Comparison of ENCODE assay signal across 16 cellular contexts in the genomic region with DNA sequence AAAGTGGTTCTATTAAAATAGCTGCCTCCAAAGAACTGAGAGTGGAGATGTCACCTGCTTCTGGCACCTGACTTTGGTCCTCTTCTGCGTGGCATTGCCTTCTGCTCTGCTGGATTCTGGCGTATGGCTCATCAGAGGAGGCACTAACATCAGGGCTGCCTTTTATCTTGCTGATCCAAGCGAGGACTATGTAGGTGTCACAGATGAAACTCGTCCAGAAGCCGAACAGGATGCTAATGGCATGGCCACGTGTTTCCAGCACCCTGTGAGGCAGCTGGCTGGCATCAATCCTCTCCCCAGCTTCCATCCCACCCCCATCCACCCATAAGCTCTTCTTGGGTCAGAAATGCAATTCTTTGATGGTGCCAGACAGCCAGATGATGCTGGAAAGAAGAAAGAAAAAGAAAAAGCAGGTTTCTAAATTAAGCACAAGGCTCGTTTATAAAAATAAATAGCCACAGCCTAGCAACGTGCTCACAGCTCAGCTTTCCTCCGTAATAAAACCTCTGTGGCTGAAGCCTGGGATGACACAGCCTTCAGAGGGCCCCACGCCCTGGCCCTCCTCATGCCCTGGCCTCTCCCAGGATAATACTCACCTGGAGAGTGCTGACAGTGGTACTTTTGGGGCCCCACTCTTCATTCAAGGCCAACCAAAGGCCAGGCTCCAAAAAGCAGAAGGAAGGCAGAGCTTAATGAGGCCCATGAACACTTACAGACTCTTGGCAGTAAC.
DNase-seq lines count a peak whose midpoint lies in the region; ATAC-seq, FAIRE-seq and TF ChIP-seq lines count a peak whose summit lies in the region.
"Had no signal": no experiment of that assay in that cellular context is flagged by ENCODE, and none has a peak within 500 bp of the region (broad histone marks: within the 10 kb centered on the region; RNA-seq: fewer than 3 reads in every experiment).

No MANE protein-coding gene starts in this region.

- TF ChIP-seq POLR2A in stomach (IDR thresholded peaks at IDR 0.05): no peak

- intact Hi-C loops in stomach (cut with DNase I; ENCODE audit: low total_unique reads): no loop called here

- TF ChIP-seq CTCF in MM.1S (IDR thresholded peaks at IDR 0.05; ENCODE audit: low read length) (no peak), keratinocyte (optimal IDR thresholded peaks at IDR 0.05 in 1 of 3, IDR thresholded peaks at IDR 0.05 in 1 of 3, conservative IDR thresholded peaks at IDR 0.05 in 1 of 3; ENCODE audit: extremely low read depth in 1 of 3, insufficient read depth in 2 of 3, low read length in 3 of 3) (no peak), stomach (IDR thresholded peaks at IDR 0.05) (no peak)

- no peaks in the 10 kb centered on the region for H3K27me3 ChIP-seq in MM.1S (replicated peaks; ENCODE audit: insufficient read depth, low read length)
- H3K27me3 ChIP-seq in keratinocyte (ENCODE audit: control insufficient read depth, extremely low read depth, insufficient read depth, low read length): no peaks in the 10 kb centered on the region
- no peaks in the 10 kb centered on the region for H3K27me3 ChIP-seq in stomach
- H3K27me3 ChIP-seq: BE2C had no signal

- H4K20me1 ChIP-seq in MM.1S (ENCODE audit: insufficient read depth, low read length): no peaks in the 10 kb centered on the region
- H4K20me1 ChIP-seq in keratinocyte (ENCODE audit: control insufficient read depth, extremely low read depth, insufficient read depth, low read length): no peaks in the 10 kb centered on the region

- H3K4me1 ChIP-seq in MM.1S (ENCODE audit: low read length): peaks cover 11% of the 10 kb centered on the region; the same call in 1 of the 2 replicates
- peaks cover 35% of the 10 kb centered on the region for H3K4me1 ChIP-seq in keratinocyte (ENCODE audit: control insufficient read depth, extremely low read depth, insufficient read depth, low read length)
- peaks cover 6 to 28% (median 15%) of the 10 kb centered on the region in 4 donors for H3K4me1 ChIP-seq in stomach
- H3K4me1 ChIP-seq: BE2C had no signal

- dilution Hi-C loops in keratinocyte (cut with MboI; ENCODE audit: extremely low pct_ligation_motif_present, low sequenced_read_pairs): no loop called here

- H3K4me3 ChIP-seq in MM.1S (ENCODE audit: low read length) (no peak overlapping the region), keratinocyte (ENCODE audit: control insufficient read depth in 2 of 3, extremely low read depth in 1 of 3, insufficient read depth in 2 of 3, low read depth in 1 of 3, low read length in 3 of 3) (no peak overlapping the region), stomach (no peak overlapping the region)

- H3K4me2 ChIP-seq in MM.1S (ENCODE audit: low read depth, low read length): peak overlapping the region; percentile 18; the same call in 1 of the 2 replicates
- H3K4me2 ChIP-seq in keratinocyte (ENCODE audit: control insufficient read depth, extremely low read depth, insufficient read depth, low read depth, low read length): no peak overlapping the region

- peak; percentile 57 for FAIRE-seq in keratinocyte (lab: Jason Lieb, UNC)

- H3K9me3 ChIP-seq in MM.1S (replicated peaks; ENCODE audit: insufficient read depth, low read length) (no peaks in the 10 kb centered on the region), keratinocyte (ENCODE audit: control insufficient read depth, low read depth, low read length) (no peaks in the 10 kb centered on the region), stomach (no peaks in the 10 kb centered on the region)
- H3K9me3 ChIP-seq: BE2C had no signal

- H3K36me3 ChIP-seq in MM.1S (replicated peaks; ENCODE audit: insufficient read depth, low read length) (no peaks in the 10 kb centered on the region), keratinocyte (ENCODE audit: control insufficient read depth in 2 of 2, extremely low read depth in 1 of 2, insufficient read depth in 2 of 2, low read length in 2 of 2) (no peaks in the 10 kb centered on the region), stomach (no peaks in the 10 kb centered on the region)
- H3K36me3 ChIP-seq: BE2C had no signal

- H3K9me2 ChIP-seq in MM.1S (replicated peaks; ENCODE audit: insufficient read depth, low read length): no peaks in the 10 kb centered on the region

- H3K9ac ChIP-seq in MM.1S (ENCODE audit: low read length) (no peak overlapping the region), keratinocyte (ENCODE audit: control insufficient read depth, extremely low read depth, insufficient read depth, low read length) (peak overlapping the region; percentile 26)

- H3K27ac ChIP-seq in MM.1S (ENCODE audit: low read length) (peak overlapping the region; percentile 51; the same call in 1 of the 2 replicates), cingulate gyrus (ENCODE audit: low read depth, low read length) (peak overlapping the region; percentile 67), keratinocyte (ENCODE audit: control insufficient read depth, insufficient read depth, low read length) (peak overlapping the region; percentile 82), stomach (peak overlapping the region in 4 of 5 donors; percentile 12 to 84 (median 45))

- no peak for TF ChIP-seq EP300 in stomach (IDR thresholded peaks at IDR 0.05)

- ATAC-seq in GM18870 (IDR thresholded peaks at IDR 0.05; ENCODE audit: unreplicated experiment) (no peak), HG03442 (IDR thresholded peaks at IDR 0.05; ENCODE audit: unreplicated experiment) (no peak)
- ATAC-seq: activated naive CD4-positive, alpha-beta T cell treated with anti-CD3 and anti-CD28 coated beads, Interleukin-2, amount 50 U/mL, for 72 hours; T-helper 17 cell had no signal

- no peak overlapping the region for H2AFZ ChIP-seq in MM.1S (ENCODE audit: low read length)
- H2AFZ ChIP-seq in keratinocyte (ENCODE audit: control insufficient read depth, low read length): no peak overlapping the region

- H3K79me2 ChIP-seq in MM.1S (ENCODE audit: low read length): no peaks in the 10 kb centered on the region
- no peaks in the 10 kb centered on the region for H3K79me2 ChIP-seq in keratinocyte (ENCODE audit: control insufficient read depth, insufficient read depth, low read length)

- peak; percentile 19 for DNase-seq in MM.1S
- DNase-seq in keratinocyte (ENCODE audit: low read depth, low spot score): no peak
- no peak for DNase-seq in stomach
- no peak for DNase-seq in NCI-H1092 treated with DMSO at 0.1 percent for 48 hours (lab: John Stamatoyannopoulos, UW)
- no peak for DNase-seq in NCI-H1048 (lab: John Stamatoyannopoulos, UW)
- DNase-seq: BE2C; DMS79; KBM-7; NCI-H187; NCI-H526; stimulated activated CD4-positive, alpha-beta T cell treated with anti-CD3 and anti-CD28 coated beads, Interleukin-12 subunit alpha, Interleukin-12 subunit beta, amount 100 ng/mL, for 4 hours; T-helper 17 cell had no signal

- WGBS in stomach, 5 donors: 54 to 82% (median 75%) methylated on average over 10 of the region's 10 CpGs

- no peaks in the 10 kb centered on the region for H3K9me1 ChIP-seq in keratinocyte (ENCODE audit: control insufficient read depth, extremely low read depth, insufficient read depth, low read length)

- no peaks in the 10 kb centered on the region for H3F3A ChIP-seq in MM.1S (ENCODE audit: insufficient read depth, low read length)
